In genomic region chr17:50948711-50949110, GRCh38 we compare ENCODE assay signal across 10 cellular contexts.
DNase-seq lines count a peak whose midpoint lies in the region; TF ChIP-seq lines count a peak whose summit lies in the region.
"Had no signal": no experiment of that assay in that cellular context is flagged by ENCODE, and none has a peak within 500 bp of the region (broad histone marks: within the 10 kb centered on the region; RNA-seq: fewer than 3 reads in every experiment).

No MANE protein-coding gene starts in this region.

- no peak for TF ChIP-seq POLR2A in thyroid gland (IDR thresholded peaks at IDR 0.05)

- H3K27ac ChIP-seq in colonic mucosa: peak overlapping the region; percentile 84
- peak overlapping the region; percentile 92 for H3K27ac ChIP-seq in muscle layer of duodenum (ENCODE audit: low read length)
- H3K27ac ChIP-seq in thyroid gland: peak overlapping the region; percentile 81 to 95 (median 87)

- TF ChIP-seq CTCF in colonic mucosa (IDR thresholded peaks at IDR 0.05) (no peak), thyroid gland (IDR thresholded peaks at IDR 0.05) (no peak)

- H3K36me3 ChIP-seq in colonic mucosa: no peaks in the 10 kb centered on the region
- no peaks in the 10 kb centered on the region for H3K36me3 ChIP-seq in muscle layer of duodenum (ENCODE audit: control insufficient read depth in 1 of 2, insufficient read depth in 2 of 2, low read length in 2 of 2)
- no peaks in the 10 kb centered on the region for H3K36me3 ChIP-seq in thyroid gland
- H3K36me3 ChIP-seq: left lung had no signal

- peak overlapping the region in 1 of 2 donors; percentile 85 for H3K9ac ChIP-seq in colonic mucosa (ENCODE audit: low read depth in 2 of 2, low read length in 2 of 2)

- H3K9me3 ChIP-seq in colonic mucosa (no peaks in the 10 kb centered on the region), muscle layer of duodenum (ENCODE audit: control insufficient read depth in 1 of 2, low read length in 2 of 2) (no peaks in the 10 kb centered on the region), thyroid gland (no peaks in the 10 kb centered on the region)
- H3K9me3 ChIP-seq: left lung had no signal

- H3K27me3 ChIP-seq in colonic mucosa: no peaks in the 10 kb centered on the region
- H3K27me3 ChIP-seq in muscle layer of duodenum (ENCODE audit: low read depth, low read length): no peaks in the 10 kb centered on the region
- H3K27me3 ChIP-seq in thyroid gland: no peaks in the 10 kb centered on the region

- H3K4me1 ChIP-seq in colonic mucosa: peaks cover 26% of the 10 kb centered on the region
- peaks cover 16 to 39% of the 10 kb centered on the region in 2 donors for H3K4me1 ChIP-seq in muscle layer of duodenum (ENCODE audit: control insufficient read depth in 1 of 2, insufficient read depth in 2 of 2, low read length in 2 of 2)
- H3K4me1 ChIP-seq in thyroid gland: peaks cover 30 to 52% of the 10 kb centered on the region in 2 donors

- 91% methylated on average over 13 of the region's 13 CpGs for WGBS in thyroid gland, 2 donors

- DNase-seq in activated CD8-positive, alpha-beta memory T cell treated with anti-CD3 and anti-CD28 coated beads for 24 hours: peak; percentile 28
- DNase-seq in activated CD8-positive, alpha-beta memory T cell treated with anti-CD3 and anti-CD28 coated beads, Interleukin-2, amount 50 U/mL, for 4 hours: no peak
- DNase-seq in colonic mucosa: no peak
- DNase-seq in thyroid gland: no peak
- DNase-seq in amniotic stem cell (lab: John Stamatoyannopoulos, UW): no peak
- no peak for DNase-seq in T-helper 2 cell
- no peak for DNase-seq in NCI-H1417 treated with DMSO at 0.1 percent for 48 hours (lab: John Stamatoyannopoulos, UW)
- DNase-seq: NCI-H146 had no signal

- H3K4me3 ChIP-seq in colonic mucosa (no peak overlapping the region), muscle layer of duodenum (ENCODE audit: low read depth in 1 of 2, low read length in 2 of 2) (no peak overlapping the region), thyroid gland (replicated peaks in 1 of 3) (no peak overlapping the region)
- H3K4me3 ChIP-seq: left lung had no signal

- intact Hi-C loops in colonic mucosa (cut with DNase I) (no loop called here), thyroid gland (cut with DNase I) (loop anchor here (5.0 kb wide), 1 partner anchor 86 kb away; no protein-coding TSS in a partner anchor)
